Comparison of ENCODE assay signal across 35 cellular contexts in the genomic region with DNA sequence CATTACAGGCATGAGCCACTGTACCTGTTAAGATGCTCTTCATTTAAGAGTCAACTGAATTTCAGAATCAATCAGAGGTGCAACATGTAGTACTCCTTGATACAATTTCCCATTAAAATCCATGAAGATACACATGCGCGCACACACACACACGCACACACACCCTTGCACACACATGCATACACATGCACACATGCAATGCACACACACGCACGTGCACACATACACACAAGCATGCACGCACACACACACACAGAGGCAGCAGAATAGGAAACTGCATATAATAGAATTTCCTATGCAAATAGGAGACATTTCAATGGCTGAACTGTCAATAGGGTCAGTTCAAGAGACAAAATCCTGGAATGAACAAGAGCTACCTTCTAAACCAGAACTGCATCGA.
"Had no signal": no experiment of that assay in that cellular context is flagged by ENCODE, and none has a peak within 500 bp of the region (broad histone marks: within the 10 kb centered on the region; RNA-seq: fewer than 3 reads in every experiment).

No MANE protein-coding gene starts in this region.

- H3K36me3 ChIP-seq: MG63 had no signal

- H3K4me3 ChIP-seq: MG63 had no signal

- H3K9me3 ChIP-seq: MG63 had no signal

- H3K27me3 ChIP-seq: MG63 had no signal

- DNase-seq: Karpas-422, Kasumi-1, MG63, MM.1S, MV-4-11, NCI-H1048, NCI-H1092, NCI-H1092 treated with DMSO at 0.1 percent for 48 hours, NCI-H1105, NCI-H1105 treated with DMSO at 0.1 percent for 48 hours, NCI-H1417, NCI-H1417 treated with DMSO at 0.1 percent for 48 hours, NCI-H1436, NCI-H1436 treated with DMSO at 0.1 percent for 48 hours, NCI-H146, NCI-H1694, NCI-H1694 treated with DMSO at 0.1 percent for 48 hours, NCI-H187, NCI-H187 treated with DMSO at 0.1 percent for 48 hours, NCI-H1930, NCI-H2029, NCI-H2029 treated with DMSO at 0.1 percent for 48 hours, NCI-H2081, NCI-H2081 treated with DMSO at 0.1 percent for 48 hours, NCI-H2107, NCI-H2171, NCI-H2171 treated with DMSO at 0.1 percent for 48 hours, NCI-H2227 treated with DMSO at 0.1 percent for 48 hours, NCI-H226, NCI-H345, NCI-H446, NCI-H446 treated with DMSO at 0.1 percent for 48 hours, NCI-H510A, NCI-H510A treated with DMSO at 0.1 percent for 48 hours, NCI-H524 had no signal
